ENCODE assay signal across 1 cellular context in the genomic region with DNA sequence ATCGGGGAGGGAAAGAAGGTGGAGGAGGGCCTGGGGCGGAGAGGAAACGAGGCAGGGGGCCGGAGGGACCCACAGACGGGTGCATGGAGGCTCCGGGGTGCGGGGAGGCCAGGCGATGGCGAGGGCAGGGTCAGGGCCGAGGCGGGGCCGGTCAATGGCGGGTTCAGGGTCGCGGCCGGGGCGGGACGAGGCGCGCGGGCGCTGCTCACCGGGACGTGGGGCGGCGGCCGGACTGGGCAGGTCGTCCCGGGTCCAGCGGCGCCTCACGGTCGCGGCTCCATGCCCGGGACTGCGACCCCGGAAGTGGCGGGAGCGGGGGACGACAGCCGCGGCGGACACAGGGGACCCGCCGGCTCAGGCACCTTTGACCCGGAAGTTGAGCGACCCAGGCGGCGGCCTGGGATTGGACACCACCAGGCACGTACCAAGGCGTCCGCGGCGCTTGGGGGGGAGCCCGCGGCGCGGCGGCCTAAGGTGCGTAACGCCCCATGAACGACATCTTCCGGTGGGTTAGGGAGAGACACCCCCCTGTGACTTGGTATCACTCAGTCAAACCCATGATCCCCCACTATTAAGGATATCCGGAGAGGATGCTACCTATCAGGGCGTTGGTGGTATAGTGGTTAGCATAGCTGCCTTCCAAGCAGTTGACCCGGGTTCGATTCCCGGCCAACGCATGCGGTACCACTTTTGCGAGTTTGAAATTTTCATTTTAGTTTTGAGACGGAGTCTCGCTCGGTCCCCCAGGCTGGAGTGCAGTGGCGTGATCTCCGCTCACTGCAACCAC.
A peak's percentile ranks its signal among the peaks of the same experiment; 100 is the strongest.
TF ChIP-seq lines count a peak whose summit lies in the region.

A gene (minus strand): TSS at position 378 of the 787 bp plus-strand sequence. CDS start 3,936 bp downstream, outside the sequence.

TF ChIP-seq in HepG2, 621 proteins besides CTCF, POLR2A, EP300 and RAD21 (continued from another document and continues in another):
- TF ChIP-seq, protein P1, sequence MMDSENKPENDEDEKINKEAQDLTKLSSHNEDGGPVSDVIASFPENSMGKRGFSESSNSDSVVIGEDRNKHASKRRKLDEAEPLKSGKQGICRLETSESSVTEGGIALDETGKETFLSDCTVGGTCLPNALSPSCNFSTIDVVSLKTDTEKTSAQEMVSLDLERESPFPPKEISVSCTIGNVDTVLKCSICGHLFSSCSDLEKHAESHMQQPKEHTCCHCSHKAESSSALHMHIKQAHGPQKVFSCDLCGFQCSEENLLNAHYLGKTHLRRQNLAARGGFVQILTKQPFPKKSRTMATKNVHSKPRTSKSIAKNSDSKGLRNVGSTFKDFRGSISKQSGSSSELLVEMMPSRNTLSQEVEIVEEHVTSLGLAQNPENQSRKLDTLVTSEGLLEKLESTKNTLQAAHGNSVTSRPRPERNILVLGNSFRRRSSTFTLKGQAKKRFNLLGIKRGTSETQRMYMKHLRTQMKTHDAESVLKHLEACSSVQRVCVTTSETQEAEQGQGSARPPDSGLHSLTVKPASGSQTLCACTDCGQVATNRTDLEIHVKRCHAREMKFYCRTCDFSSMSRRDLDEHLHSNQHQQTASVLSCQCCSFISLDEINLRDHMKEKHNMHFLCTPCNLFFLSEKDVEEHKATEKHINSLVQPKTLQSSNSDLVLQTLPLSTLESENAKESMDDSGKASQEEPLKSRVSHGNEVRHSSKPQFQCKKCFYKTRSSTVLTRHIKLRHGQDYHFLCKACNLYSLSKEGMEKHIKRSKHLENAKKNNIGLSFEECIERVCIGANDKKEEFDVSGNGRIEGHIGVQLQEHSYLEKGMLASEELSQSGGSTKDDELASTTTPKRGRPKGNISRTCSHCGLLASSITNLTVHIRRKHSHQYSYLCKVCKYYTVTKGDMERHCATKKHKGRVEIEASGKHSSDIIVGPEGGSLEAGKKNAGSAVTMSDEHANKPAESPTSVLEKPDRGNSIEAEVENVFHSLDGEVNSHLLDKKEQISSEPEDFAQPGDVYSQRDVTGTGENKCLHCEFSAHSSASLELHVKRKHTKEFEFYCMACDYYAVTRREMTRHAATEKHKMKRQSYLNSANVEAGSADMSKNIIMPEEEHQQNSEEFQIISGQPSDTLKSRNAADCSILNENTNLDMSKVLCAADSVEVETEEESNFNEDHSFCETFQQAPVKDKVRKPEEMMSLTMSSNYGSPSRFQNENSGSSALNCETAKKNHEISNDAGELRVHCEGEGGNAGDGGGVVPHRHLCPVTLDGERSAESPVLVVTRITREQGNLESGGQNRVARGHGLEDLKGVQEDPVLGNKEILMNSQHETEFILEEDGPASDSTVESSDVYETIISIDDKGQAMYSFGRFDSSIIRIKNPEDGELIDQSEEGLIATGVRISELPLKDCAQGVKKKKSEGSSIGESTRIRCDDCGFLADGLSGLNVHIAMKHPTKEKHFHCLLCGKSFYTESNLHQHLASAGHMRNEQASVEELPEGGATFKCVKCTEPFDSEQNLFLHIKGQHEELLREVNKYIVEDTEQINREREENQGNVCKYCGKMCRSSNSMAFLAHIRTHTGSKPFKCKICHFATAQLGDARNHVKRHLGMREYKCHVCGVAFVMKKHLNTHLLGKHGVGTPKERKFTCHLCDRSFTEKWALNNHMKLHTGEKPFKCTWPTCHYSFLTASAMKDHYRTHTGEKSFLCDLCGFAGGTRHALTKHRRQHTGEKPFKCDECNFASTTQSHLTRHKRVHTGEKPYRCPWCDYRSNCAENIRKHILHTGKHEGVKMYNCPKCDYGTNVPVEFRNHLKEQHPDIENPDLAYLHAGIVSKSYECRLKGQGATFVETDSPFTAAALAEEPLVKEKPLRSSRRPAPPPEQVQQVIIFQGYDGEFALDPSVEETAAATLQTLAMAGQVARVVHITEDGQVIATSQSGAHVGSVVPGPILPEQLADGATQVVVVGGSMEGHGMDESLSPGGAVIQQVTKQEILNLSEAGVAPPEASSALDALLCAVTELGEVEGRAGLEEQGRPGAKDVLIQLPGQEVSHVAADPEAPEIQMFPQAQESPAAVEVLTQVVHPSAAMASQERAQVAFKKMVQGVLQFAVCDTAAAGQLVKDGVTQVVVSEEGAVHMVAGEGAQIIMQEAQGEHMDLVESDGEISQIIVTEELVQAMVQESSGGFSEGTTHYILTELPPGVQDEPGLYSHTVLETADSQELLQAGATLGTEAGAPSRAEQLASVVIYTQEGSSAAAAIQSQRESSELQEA (CRISPR knock-in tag; IDR thresholded peaks at IDR 0.05; ENCODE audit: not compliant biosample characterization): no peak
- TF ChIP-seq, protein P2, sequence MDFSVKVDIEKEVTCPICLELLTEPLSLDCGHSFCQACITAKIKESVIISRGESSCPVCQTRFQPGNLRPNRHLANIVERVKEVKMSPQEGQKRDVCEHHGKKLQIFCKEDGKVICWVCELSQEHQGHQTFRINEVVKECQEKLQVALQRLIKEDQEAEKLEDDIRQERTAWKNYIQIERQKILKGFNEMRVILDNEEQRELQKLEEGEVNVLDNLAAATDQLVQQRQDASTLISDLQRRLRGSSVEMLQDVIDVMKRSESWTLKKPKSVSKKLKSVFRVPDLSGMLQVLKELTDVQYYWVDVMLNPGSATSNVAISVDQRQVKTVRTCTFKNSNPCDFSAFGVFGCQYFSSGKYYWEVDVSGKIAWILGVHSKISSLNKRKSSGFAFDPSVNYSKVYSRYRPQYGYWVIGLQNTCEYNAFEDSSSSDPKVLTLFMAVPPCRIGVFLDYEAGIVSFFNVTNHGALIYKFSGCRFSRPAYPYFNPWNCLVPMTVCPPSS (IDR thresholded peaks at IDR 0.05): no peak
- TF ChIP-seq CENPT (CRISPR knock-in tag; IDR thresholded peaks at IDR 0.05; ENCODE audit: low read depth) (no peak), TBP (CRISPR knock-in tag; IDR thresholded peaks at IDR 0.05) (peak; percentile 38; the same call in 1 of the 2 replicates), SIN3B (IDR thresholded peaks at IDR 0.05; ENCODE audit: low read length) (peak; percentile 92), SRSF1 (optimal IDR thresholded peaks at IDR 0.05; ENCODE audit: low read depth, low read length) (no peak), ZNF207 (IDR thresholded peaks at IDR 0.05; ENCODE audit: borderline replicate concordance) (no peak), FOXP1 (IDR thresholded peaks at IDR 0.05) (no peak), FOXP1 (CRISPR knock-in tag; IDR thresholded peaks at IDR 0.05) (no peak), GABPA (IDR thresholded peaks at IDR 0.05; ENCODE audit: low read depth, low read length) (peak; percentile 98), GABPA (CRISPR knock-in tag; IDR thresholded peaks at IDR 0.05; ENCODE audit: low read depth) (peak; percentile 91), ZNF367 (CRISPR knock-in tag; IDR thresholded peaks at IDR 0.05; ENCODE audit: borderline replicate concordance) (no peak), ERF (CRISPR knock-in tag; IDR thresholded peaks at IDR 0.05) (peak; percentile 83; the same call in 1 of the 2 replicates), AGO1 (IDR thresholded peaks at IDR 0.05; ENCODE audit: low read depth, low read length, poor library complexity, severe bottlenecking) (peak; percentile 58), POLR2AphosphoS2 (IDR thresholded peaks at IDR 0.05; ENCODE audit: low read depth, low read length) (no peak), TCF7L2 (IDR thresholded peaks at IDR 0.05; ENCODE audit: low read depth, low read length) (no peak), SNRNP70 (IDR thresholded peaks at IDR 0.05; ENCODE audit: low read depth, low read length) (no peak), ZNF343 (CRISPR knock-in tag; IDR thresholded peaks at IDR 0.05) (peak; percentile 69; the same call in 1 of the 2 replicates), MTA3 (CRISPR knock-in tag; IDR thresholded peaks at IDR 0.05) (no peak), ZNF382 (CRISPR knock-in tag; IDR thresholded peaks at IDR 0.05; ENCODE audit: borderline replicate concordance) (no peak), FOXA3 (CRISPR knock-in tag; IDR thresholded peaks at IDR 0.05) (peak; percentile 71), HOXD1 (CRISPR knock-in tag; IDR thresholded peaks at IDR 0.05) (0 out of 2 replicates have a peak, but pooled peaks have one; percentile 14), ZBTB3 (CRISPR knock-in tag; IDR thresholded peaks at IDR 0.05; ENCODE audit: borderline replicate concordance, low read depth) (peak; percentile 54; the same call in 1 of the 2 replicates), PAF1 (CRISPR knock-in tag; IDR thresholded peaks at IDR 0.05) (no peak), TAF1 (CRISPR knock-in tag; IDR thresholded peaks at IDR 0.05) (peak; percentile 80), MAFF (IDR thresholded peaks at IDR 0.05; ENCODE audit: low read depth, low read length) (no peak), PRPF4 (IDR thresholded peaks at IDR 0.05; ENCODE audit: low read depth, low read length, poor library complexity, severe bottlenecking) (no peak), ZFP37 (CRISPR knock-in tag; IDR thresholded peaks at IDR 0.05; ENCODE audit: borderline replicate concordance) (peak; percentile 74; the same call in 1 of the 2 replicates), ZKSCAN5 (CRISPR knock-in tag; IDR thresholded peaks at IDR 0.05) (no peak), ZFP36L2 (CRISPR knock-in tag; IDR thresholded peaks at IDR 0.05) (no peak), HMG20B (CRISPR knock-in tag; conservative IDR thresholded peaks at IDR 0.05) (no peak), CC2D1A (CRISPR knock-in tag; IDR thresholded peaks at IDR 0.05) (no peak), ATAD3A (CRISPR knock-in tag; IDR thresholded peaks at IDR 0.05) (no peak), HOXA5 (CRISPR knock-in tag; IDR thresholded peaks at IDR 0.05) (no peak; the same call in 1 of the 2 replicates), MTA1 (CRISPR knock-in tag; IDR thresholded peaks at IDR 0.05; ENCODE audit: borderline replicate concordance) (peak; percentile 74; the same call in 1 of the 2 replicates), XRCC5 (optimal IDR thresholded peaks at IDR 0.05; ENCODE audit: low read length) (peak; percentile 95), ZSCAN9 (CRISPR knock-in tag; IDR thresholded peaks at IDR 0.05; ENCODE audit: borderline replicate concordance) (peak; percentile 3), ZNF562 (CRISPR knock-in tag; IDR thresholded peaks at IDR 0.05; ENCODE audit: borderline replicate concordance) (no peak), NFE2L1 (CRISPR knock-in tag; IDR thresholded peaks at IDR 0.05; ENCODE audit: borderline replicate concordance) (no peak)
- TF ChIP-seq, protein P3, sequence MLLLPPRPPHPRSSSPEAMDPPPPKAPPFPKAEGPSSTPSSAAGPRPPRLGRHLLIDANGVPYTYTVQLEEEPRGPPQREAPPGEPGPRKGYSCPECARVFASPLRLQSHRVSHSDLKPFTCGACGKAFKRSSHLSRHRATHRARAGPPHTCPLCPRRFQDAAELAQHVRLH (CRISPR knock-in tag; IDR thresholded peaks at IDR 0.05; ENCODE audit: borderline replicate concordance, low read depth): peak; percentile 56; the same call in 1 of the 2 replicates
- TF ChIP-seq, protein P4, sequence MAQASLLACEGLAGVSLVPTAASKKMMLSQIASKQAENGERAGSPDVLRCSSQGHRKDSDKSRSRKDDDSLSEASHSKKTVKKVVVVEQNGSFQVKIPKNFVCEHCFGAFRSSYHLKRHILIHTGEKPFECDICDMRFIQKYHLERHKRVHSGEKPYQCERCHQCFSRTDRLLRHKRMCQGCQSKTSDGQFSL (CRISPR knock-in tag; IDR thresholded peaks at IDR 0.05): peak; percentile 84; the same call in 1 of the 2 replicates
- TF ChIP-seq, protein P5, sequence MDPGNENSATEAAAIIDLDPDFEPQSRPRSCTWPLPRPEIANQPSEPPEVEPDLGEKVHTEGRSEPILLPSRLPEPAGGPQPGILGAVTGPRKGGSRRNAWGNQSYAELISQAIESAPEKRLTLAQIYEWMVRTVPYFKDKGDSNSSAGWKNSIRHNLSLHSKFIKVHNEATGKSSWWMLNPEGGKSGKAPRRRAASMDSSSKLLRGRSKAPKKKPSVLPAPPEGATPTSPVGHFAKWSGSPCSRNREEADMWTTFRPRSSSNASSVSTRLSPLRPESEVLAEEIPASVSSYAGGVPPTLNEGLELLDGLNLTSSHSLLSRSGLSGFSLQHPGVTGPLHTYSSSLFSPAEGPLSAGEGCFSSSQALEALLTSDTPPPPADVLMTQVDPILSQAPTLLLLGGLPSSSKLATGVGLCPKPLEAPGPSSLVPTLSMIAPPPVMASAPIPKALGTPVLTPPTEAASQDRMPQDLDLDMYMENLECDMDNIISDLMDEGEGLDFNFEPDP (CRISPR knock-in tag; conservative IDR thresholded peaks at IDR 0.05): no peak
- TF ChIP-seq, protein P6, sequence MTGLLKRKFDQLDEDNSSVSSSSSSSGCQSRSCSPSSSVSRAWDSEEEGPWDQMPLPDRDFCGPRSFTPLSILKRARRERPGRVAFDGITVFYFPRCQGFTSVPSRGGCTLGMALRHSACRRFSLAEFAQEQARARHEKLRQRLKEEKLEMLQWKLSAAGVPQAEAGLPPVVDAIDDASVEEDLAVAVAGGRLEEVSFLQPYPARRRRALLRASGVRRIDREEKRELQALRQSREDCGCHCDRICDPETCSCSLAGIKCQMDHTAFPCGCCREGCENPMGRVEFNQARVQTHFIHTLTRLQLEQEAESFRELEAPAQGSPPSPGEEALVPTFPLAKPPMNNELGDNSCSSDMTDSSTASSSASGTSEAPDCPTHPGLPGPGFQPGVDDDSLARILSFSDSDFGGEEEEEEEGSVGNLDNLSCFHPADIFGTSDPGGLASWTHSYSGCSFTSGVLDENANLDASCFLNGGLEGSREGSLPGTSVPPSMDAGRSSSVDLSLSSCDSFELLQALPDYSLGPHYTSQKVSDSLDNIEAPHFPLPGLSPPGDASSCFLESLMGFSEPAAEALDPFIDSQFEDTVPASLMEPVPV (CRISPR knock-in tag; IDR thresholded peaks at IDR 0.05): no peak
- TF ChIP-seq, protein P7, sequence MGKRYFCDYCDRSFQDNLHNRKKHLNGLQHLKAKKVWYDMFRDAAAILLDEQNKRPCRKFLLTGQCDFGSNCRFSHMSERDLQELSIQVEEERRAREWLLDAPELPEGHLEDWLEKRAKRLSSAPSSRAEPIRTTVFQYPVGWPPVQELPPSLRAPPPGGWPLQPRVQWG (CRISPR knock-in tag; IDR thresholded peaks at IDR 0.05; ENCODE audit: borderline replicate concordance, low read depth): no peak
- TF ChIP-seq, protein P8, sequence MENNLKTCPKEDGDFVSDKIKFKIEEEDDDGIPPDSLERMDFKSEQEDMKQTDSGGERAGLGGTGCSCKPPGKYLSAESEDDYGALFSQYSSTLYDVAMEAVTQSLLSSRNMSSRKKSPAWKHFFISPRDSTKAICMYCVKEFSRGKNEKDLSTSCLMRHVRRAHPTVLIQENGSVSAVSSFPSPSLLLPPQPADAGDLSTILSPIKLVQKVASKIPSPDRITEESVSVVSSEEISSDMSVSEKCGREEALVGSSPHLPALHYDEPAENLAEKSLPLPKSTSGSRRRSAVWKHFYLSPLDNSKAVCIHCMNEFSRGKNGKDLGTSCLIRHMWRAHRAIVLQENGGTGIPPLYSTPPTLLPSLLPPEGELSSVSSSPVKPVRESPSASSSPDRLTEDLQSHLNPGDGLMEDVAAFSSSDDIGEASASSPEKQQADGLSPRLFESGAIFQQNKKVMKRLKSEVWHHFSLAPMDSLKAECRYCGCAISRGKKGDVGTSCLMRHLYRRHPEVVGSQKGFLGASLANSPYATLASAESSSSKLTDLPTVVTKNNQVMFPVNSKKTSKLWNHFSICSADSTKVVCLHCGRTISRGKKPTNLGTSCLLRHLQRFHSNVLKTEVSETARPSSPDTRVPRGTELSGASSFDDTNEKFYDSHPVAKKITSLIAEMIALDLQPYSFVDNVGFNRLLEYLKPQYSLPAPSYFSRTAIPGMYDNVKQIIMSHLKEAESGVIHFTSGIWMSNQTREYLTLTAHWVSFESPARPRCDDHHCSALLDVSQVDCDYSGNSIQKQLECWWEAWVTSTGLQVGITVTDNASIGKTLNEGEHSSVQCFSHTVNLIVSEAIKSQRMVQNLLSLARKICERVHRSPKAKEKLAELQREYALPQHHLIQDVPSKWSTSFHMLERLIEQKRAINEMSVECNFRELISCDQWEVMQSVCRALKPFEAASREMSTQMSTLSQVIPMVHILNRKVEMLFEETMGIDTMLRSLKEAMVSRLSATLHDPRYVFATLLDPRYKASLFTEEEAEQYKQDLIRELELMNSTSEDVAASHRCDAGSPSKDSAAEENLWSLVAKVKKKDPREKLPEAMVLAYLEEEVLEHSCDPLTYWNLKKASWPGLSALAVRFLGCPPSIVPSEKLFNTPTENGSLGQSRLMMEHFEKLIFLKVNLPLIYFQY (CRISPR knock-in tag; IDR thresholded peaks at IDR 0.05; ENCODE audit: borderline replicate concordance): peak; percentile 33; the same call in 1 of the 2 replicates
